Comparison of ENCODE assay signal across 27 cellular contexts in the genomic region with DNA sequence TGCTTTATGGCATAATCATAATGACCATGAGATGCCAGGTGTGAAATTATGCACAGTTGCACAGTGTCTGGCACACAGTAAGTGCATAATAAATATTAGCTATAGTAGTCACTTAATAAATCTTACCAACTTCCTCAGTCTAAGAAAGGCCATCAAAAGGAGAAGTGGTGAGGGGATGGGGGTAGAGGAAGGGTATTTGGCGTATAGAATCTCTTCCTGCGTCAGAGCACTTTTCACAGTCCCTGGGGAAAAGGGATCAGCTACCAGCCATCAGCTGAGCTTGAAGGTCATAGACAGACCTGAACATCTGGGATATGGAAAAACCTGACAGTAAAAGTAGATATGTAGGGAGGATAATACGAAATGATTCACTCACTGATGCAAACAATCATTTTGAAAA. TPM values are rescaled to one million over a fixed set of nuclear protein-coding genes. Genes with fewer than 3 reads are reported as not detected.
"Had no signal": no experiment of that assay in that cellular context is flagged by ENCODE, and none has a peak within 500 bp of the region (broad histone marks: within the 10 kb centered on the region; RNA-seq: fewer than 3 reads in every experiment).

No MANE protein-coding gene starts in this region.

- H3K36me3 Mint-ChIP-seq: activated naive CD8-positive, alpha-beta T cell treated with anti-CD3 and anti-CD28 coated beads, Interleukin-2, amount 10 ng/mL, durations not matched to agents 7 days and 5 days; type B pancreatic cell had no signal

- ATAC-seq: activated CD8-positive, alpha-beta T cell treated with anti-CD3 and anti-CD28 coated beads for 36 hours; gastrocnemius medialis; heart right ventricle; psoas muscle; sciatic nerve had no signal

- H3K4me1 Mint-ChIP-seq: activated CD4-positive, alpha-beta T cell treated with anti-CD3 and anti-CD28 coated beads, Interleukin-2, amount 10 ng/mL, durations not matched to agents 24 days and 14 days; activated naive CD8-positive, alpha-beta T cell treated with anti-CD3 and anti-CD28 coated beads, Interleukin-2, amount 10 ng/mL, durations not matched to agents 7 days and 5 days had no signal

- H3K9me3 Mint-ChIP-seq: activated CD4-positive, alpha-beta T cell treated with anti-CD3 and anti-CD28 coated beads, Interleukin-2, amount 10 ng/mL, durations not matched to agents 24 days and 14 days; activated CD8-positive, alpha-beta T cell treated with anti-CD3 and anti-CD28 coated beads for 36 hours; activated naive CD8-positive, alpha-beta T cell treated with anti-CD3 and anti-CD28 coated beads, Interleukin-2, amount 10 ng/mL, durations not matched to agents 7 days and 5 days; activated T-helper 2 cell treated with anti-CD3 and anti-CD28 coated beads, Interferon-gamma antibody, Interleukin-2, Interleukin-4, amounts not matched to agents 10 μg/mL and 5 μg/mL and 100 μg/mL, durations not matched to agents 14 hours and 24 hours and 36 hours; dendritic cell treated with granulocyte-macrophage colony-stimulating factor and Interleukin-4, amounts not matched to agents 40 ng/mL and 50 ng/mL, for 4 days; neural crest cell; type B pancreatic cell had no signal

- DNase-seq: activated CD4-positive, alpha-beta T cell treated with anti-CD3 and anti-CD28 coated beads, Interleukin-2, amount 10 ng/mL, durations not matched to agents 24 days and 14 days; activated CD8-positive, alpha-beta T cell treated with anti-CD3 and anti-CD28 coated beads for 36 hours; activated naive CD4-positive, alpha-beta T cell treated with Interleukin-2 at 50 U/mL for 16 hours; activated naive CD8-positive, alpha-beta T cell treated with anti-CD3 and anti-CD28 coated beads, Interleukin-2, amount 10 ng/mL, durations not matched to agents 7 days and 5 days; activated T-cell treated with anti-CD3 and anti-CD28 coated beads, Interleukin-2, amount 50 U/mL, for 1 hour; amygdala; effector CD8-positive, alpha-beta T cell; gastrocnemius medialis; heart right ventricle; left ventricle myocardium inferior; mammary epithelial cell; ovary; psoas muscle; stimulated activated CD4-positive, alpha-beta T cell treated with anti-CD3 and anti-CD28 coated beads, Interleukin-4, amount 100 ng/mL, for 1 hour; stomach; T-helper 9 cell; testis had no signal

- H3K27ac Mint-ChIP-seq: activated CD4-positive, alpha-beta T cell treated with anti-CD3 and anti-CD28 coated beads, Interleukin-2, amount 10 ng/mL, durations not matched to agents 24 days and 14 days; activated CD8-positive, alpha-beta T cell treated with anti-CD3 and anti-CD28 coated beads for 36 hours; activated naive CD8-positive, alpha-beta T cell treated with anti-CD3 and anti-CD28 coated beads, Interleukin-2, amount 10 ng/mL, durations not matched to agents 7 days and 5 days; activated T-helper 2 cell treated with anti-CD3 and anti-CD28 coated beads, Interferon-gamma antibody, Interleukin-2, Interleukin-4, amounts not matched to agents 10 μg/mL and 5 μg/mL and 100 μg/mL, durations not matched to agents 14 hours and 24 hours and 36 hours; dendritic cell treated with granulocyte-macrophage colony-stimulating factor and Interleukin-4, amounts not matched to agents 40 ng/mL and 50 ng/mL, for 4 days; type B pancreatic cell had no signal

- H3K4me3 Mint-ChIP-seq: activated CD4-positive, alpha-beta T cell treated with anti-CD3 and anti-CD28 coated beads, Interleukin-2, amount 10 ng/mL, durations not matched to agents 24 days and 14 days; activated CD8-positive, alpha-beta T cell treated with anti-CD3 and anti-CD28 coated beads for 36 hours; activated naive CD8-positive, alpha-beta T cell treated with anti-CD3 and anti-CD28 coated beads, Interleukin-2, amount 10 ng/mL, durations not matched to agents 7 days and 5 days; dendritic cell treated with granulocyte-macrophage colony-stimulating factor and Interleukin-4, amounts not matched to agents 40 ng/mL and 50 ng/mL, for 4 days; neural crest cell; type B pancreatic cell had no signal

RNA-seq across cellular contexts. Expression of a gene that starts 5.8 kb away (rescaled TPM):
- total RNA-seq: activated CD4-positive, alpha-beta T cell treated with anti-CD3 and anti-CD28 coated beads, Interleukin-2, amount 10 ng/mL, durations not matched to agents 24 days and 14 days; activated CD8-positive, alpha-beta T cell treated with anti-CD3 and anti-CD28 coated beads for 36 hours; activated naive CD8-positive, alpha-beta T cell treated with anti-CD3 and anti-CD28 coated beads, Interleukin-2, amount 10 ng/mL, durations not matched to agents 7 days and 5 days; activated T-helper 2 cell treated with anti-CD3 and anti-CD28 coated beads, Interferon-gamma antibody, Interleukin-2, Interleukin-4, amounts not matched to agents 10 μg/mL and 5 μg/mL and 100 μg/mL, durations not matched to agents 14 hours and 24 hours and 36 hours; chondrocyte; gastrocnemius medialis; kidney epithelial cell; left ventricle myocardium inferior; mammary epithelial cell; mononuclear cell; stomach had no signal

RNA-seq across cellular contexts. Expression of a gene that starts 54.8 kb away (rescaled TPM):
- total RNA-seq: activated CD4-positive, alpha-beta T cell treated with anti-CD3 and anti-CD28 coated beads, Interleukin-2, amount 10 ng/mL, durations not matched to agents 24 days and 14 days; activated CD8-positive, alpha-beta T cell treated with anti-CD3 and anti-CD28 coated beads for 36 hours; activated naive CD8-positive, alpha-beta T cell treated with anti-CD3 and anti-CD28 coated beads, Interleukin-2, amount 10 ng/mL, durations not matched to agents 7 days and 5 days; activated T-helper 2 cell treated with anti-CD3 and anti-CD28 coated beads, Interferon-gamma antibody, Interleukin-2, Interleukin-4, amounts not matched to agents 10 μg/mL and 5 μg/mL and 100 μg/mL, durations not matched to agents 14 hours and 24 hours and 36 hours; chondrocyte; esophagus mucosa; gastrocnemius medialis; heart right ventricle; kidney epithelial cell; left ventricle myocardium inferior; mammary epithelial cell; mononuclear cell; neural crest cell; ovary; psoas muscle; sciatic nerve; smooth muscle cell; stomach had no signal
